Comparison of ENCODE assay signal across 7 cellular contexts in genomic region chr2:87222131-87222530, GRCh38.
A peak's percentile ranks its signal among the peaks of the same experiment; 100 is the strongest.
DNase-seq lines count a peak whose midpoint lies in the region; FAIRE-seq and TF ChIP-seq lines count a peak whose summit lies in the region.
"Not testable (repeated sequence)": the region's sequence is repeated elsewhere in the genome, so short reads cannot be mapped to it uniquely, and the experiment has no call there.

No MANE protein-coding gene starts in this region.

- H3K79me2 ChIP-seq in PC-9 (ENCODE audit: low read depth), result not testable (repeated sequence)

- H3K4me3 Mint-ChIP-seq in MCF 10A (ENCODE audit: unreplicated experiment), result not testable (repeated sequence)

- not testable (repeated sequence) for H3K4me3 ChIP-seq in PC-9; fibroblast of mammary gland (ENCODE audit: control insufficient read depth, low read depth, low read length)

- H2AFZ ChIP-seq in PC-9, result not testable (repeated sequence)

- peak overlapping the region; percentile 60 for H3K27ac ChIP-seq in PC-9

- H3K9me2 ChIP-seq in PC-9 (ENCODE audit: insufficient read depth), result not testable (repeated sequence)

- H3K27me3 ChIP-seq in PC-9 (ENCODE audit: insufficient read depth, low read depth), result not testable (repeated sequence)

- not testable (repeated sequence) for H3K27me3 Mint-ChIP-seq in MCF 10A (ENCODE audit: insufficient read depth, unreplicated experiment)

- not testable (repeated sequence) for FAIRE-seq in HTR-8/SVneo (lab: Jason Lieb, UNC)

- not testable (repeated sequence) for H3K4me1 Mint-ChIP-seq in MCF 10A (ENCODE audit: insufficient read depth, unreplicated experiment)

- peak; percentile 8 for DNase-seq in AG08396 (ENCODE audit: low spot score)
- DNase-seq in ELR (ENCODE audit: low read depth), result peak; percentile 63
- DNase-seq in HTR-8/SVneo (ENCODE audit: insufficient read length, low spot score), result peak; percentile 8
- peak; percentile 44 to 94 for DNase-seq in PC-9
- DNase-seq in MCF 10A (ENCODE audit: unreplicated experiment), result peak; percentile 4
- DNase-seq in fibroblast of mammary gland (ENCODE audit: low read depth), result peak; percentile 29
- peak; percentile 13 for DNase-seq in non-pigmented ciliary epithelial cell (ENCODE audit: low read depth)

- BruUV-seq in PC-9 (replicated peaks; lab: Mats Ljungman, UMichigan); MCF 10A (replicated peaks; lab: Mats Ljungman, UMichigan): not testable (repeated sequence)

- H3K36me3 Mint-ChIP-seq in MCF 10A (ENCODE audit: insufficient read depth, unreplicated experiment), result not testable (repeated sequence)

- not testable (repeated sequence) for H4K20me1 ChIP-seq in PC-9 (ENCODE audit: insufficient read depth)

- not testable (repeated sequence) for H3K36me3 ChIP-seq in PC-9 (ENCODE audit: low read depth)

- H3K9me3 ChIP-seq in PC-9 (ENCODE audit: insufficient read depth, low read depth), result not testable (repeated sequence)

- peak overlapping the region; percentile 90 for H3K27ac Mint-ChIP-seq in MCF 10A (ENCODE audit: low read depth, unreplicated experiment)

- not testable (repeated sequence) for H3K4me1 ChIP-seq in PC-9 (replicated peaks; ENCODE audit: insufficient read depth)

- H3K9me3 Mint-ChIP-seq in MCF 10A (ENCODE audit: unreplicated experiment), result not testable (repeated sequence)

- CTCF ChIA-PET in PC-9 (lab: Charles Lee); MCF 10A (lab: Yijun Ruan, JAX): not testable (repeated sequence)

- not testable (repeated sequence) for TF ChIP-seq CTCF in PC-9 (conservative IDR thresholded peaks at IDR 0.05); MCF 10A (IDR thresholded peaks at IDR 0.05; ENCODE audit: unreplicated experiment); fibroblast of mammary gland (conservative IDR thresholded peaks at IDR 0.05; ENCODE audit: control insufficient read depth, insufficient read depth, low read depth, low read length)

- H3F3A ChIP-seq in PC-9 (ENCODE audit: insufficient read depth, low read depth), result not testable (repeated sequence)

- POLR2A ChIA-PET in PC-9 (lab: Charles Lee; ENCODE audit: unreplicated experiment); MCF 10A (lab: Yijun Ruan, JAX): not testable (repeated sequence)

- intact Hi-C loops in PC-9 (cut with micrococcal nuclease; ENCODE audit: unreplicated experiment); MCF 10A (cut with micrococcal nuclease): not testable (repeated sequence)

- H3K4me2 ChIP-seq in PC-9, result peak overlapping the region; percentile 52

Comparison
In these comparisons a context has a peak if more than half of its experiments do, and no peak if none do; other contexts are left out.
1. DNase-seq: peak in every context shown above with its lines; median percentile 69 in PC-9; 63 in ELR; 29 in fibroblast of mammary gland; 13 in non-pigmented ciliary epithelial cell; 8 in AG08396; 8 in HTR-8/SVneo; 4 in MCF 10A.